9 cellular contexts compared by ENCODE assay signal in the genomic region with DNA sequence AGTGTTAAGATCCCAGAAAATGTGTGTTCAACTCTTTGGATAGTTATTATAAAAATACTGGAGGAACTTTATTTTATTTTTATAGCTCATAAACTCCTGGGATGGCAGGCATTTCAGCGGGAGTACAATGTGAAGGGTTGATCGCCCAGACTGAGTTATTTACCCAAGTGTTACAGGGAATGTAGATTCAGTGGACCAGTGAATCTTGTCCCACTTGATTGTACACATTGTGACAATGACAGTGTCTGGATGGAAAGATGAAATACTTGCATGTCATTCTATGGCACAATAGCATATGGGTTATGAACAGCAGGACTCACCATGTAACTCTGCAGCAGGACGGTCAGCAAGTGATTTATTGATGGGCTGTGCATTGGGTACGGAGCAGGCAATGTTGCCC. TPM values are rescaled to one million over a fixed set of nuclear protein-coding genes. Genes with fewer than 3 reads are reported as not detected.
"Had no signal": no experiment of that assay in that cellular context is flagged by ENCODE, and none has a peak within 500 bp of the region (broad histone marks: within the 10 kb centered on the region; RNA-seq: fewer than 3 reads in every experiment).

No MANE protein-coding gene starts in this region.

- DNase-seq: GOT3, H7, HFFc6, IMR-90 had no signal

- H3K36me3 ChIP-seq: HAP-1 had no signal

- H3K27ac Mint-ChIP-seq: HFFc6 had no signal

- H3K4me1 ChIP-seq: HAP-1 had no signal

- H3K9me3 ChIP-seq: HAP-1 had no signal

- H3K4me3 Mint-ChIP-seq: HFFc6 had no signal

- ATAC-seq: HCT116, K562 had no signal

- H3K4me3 ChIP-seq: HAP-1, K562 had no signal

RNA-seq across cellular contexts. Expression of a gene that starts 20.3 kb away (rescaled TPM):
- total RNA-seq: H4, H7, HFFc6, HT-29, IMR-90, K562 had no signal
